Comparison of ENCODE assay signal across 18 cellular contexts in genomic region chr10:53422223-53422888, GRCh38.
DNase-seq lines count a peak whose midpoint lies in the region; ATAC-seq and TF ChIP-seq lines count a peak whose summit lies in the region.
"Had no signal": no experiment of that assay in that cellular context is flagged by ENCODE, and none has a peak within 500 bp of the region (broad histone marks: within the 10 kb centered on the region; RNA-seq: fewer than 3 reads in every experiment).

No MANE protein-coding gene starts in this region.

- H3K4me1 ChIP-seq in HUES64 (ENCODE audit: insufficient read depth, low read length) (no peaks in the 10 kb centered on the region; the same call in 1 of the 2 replicates), endodermal cell (ENCODE audit: control insufficient read depth, insufficient read depth, low read length) (no peaks in the 10 kb centered on the region)
- H3K4me1 ChIP-seq: BLaER1 treated with 17β-estradiol and CSF1 and Interleukin-3, amounts not matched to agents 10 nM and 100 nM had no signal

- H3K27me3 Mint-ChIP-seq in endodermal cell (ENCODE audit: insufficient read depth) (no peaks in the 10 kb centered on the region), nephron progenitor cell (ENCODE audit: low read depth, poor library complexity) (no peaks in the 10 kb centered on the region)

- H3K27ac ChIP-seq in HUES64 (ENCODE audit: low read depth, low read length), result peak overlapping the region; percentile 32; the same call in 1 of the 2 replicates
- H3K27ac ChIP-seq in endodermal cell (ENCODE audit: low read depth, low read length), result peak overlapping the region; percentile 36
- H3K27ac ChIP-seq: 22Rv1; BLaER1 treated with 17β-estradiol and CSF1 and Interleukin-3, amounts not matched to agents 10 nM and 100 nM; GM23248 had no signal

- H3K4me3 ChIP-seq in HUES64 (ENCODE audit: low read length), result no peak overlapping the region
- no peak overlapping the region for H3K4me3 ChIP-seq in endodermal cell (ENCODE audit: low read length)
- H3K4me3 ChIP-seq: BLaER1 treated with 17β-estradiol and CSF1 and Interleukin-3, amounts not matched to agents 10 nM and 100 nM; GM12878; GM23248; K562 had no signal

- H3K36me3 Mint-ChIP-seq in endodermal cell (ENCODE audit: low read depth) (peaks cover 4% of the 10 kb centered on the region), nephron progenitor cell (ENCODE audit: low read depth) (no peaks in the 10 kb centered on the region)
- H3K36me3 Mint-ChIP-seq: CD8-positive, alpha-beta T cell had no signal

- peaks cover 20% of the 10 kb centered on the region for H3K9me3 ChIP-seq in HUES64 (ENCODE audit: insufficient read depth, low read depth, low read length)
- peaks cover 43% of the 10 kb centered on the region for H3K9me3 ChIP-seq in endodermal cell (ENCODE audit: control insufficient read depth, low read length)
- H3K9me3 ChIP-seq: BLaER1 treated with 17β-estradiol and CSF1 and Interleukin-3, amounts not matched to agents 10 nM and 100 nM had no signal

- H3K9ac ChIP-seq in HUES64 (ENCODE audit: low read depth, low read length), result no peak overlapping the region
- no peak overlapping the region for H3K9ac ChIP-seq in endodermal cell (ENCODE audit: extremely low read depth, low read length, poor library complexity, severe bottlenecking)
- H3K9ac ChIP-seq: BLaER1 treated with 17β-estradiol and CSF1 and Interleukin-3, amounts not matched to agents 10 nM and 100 nM; GM23248 had no signal

- TF ChIP-seq CTCF in endodermal cell (conservative IDR thresholded peaks at IDR 0.05) (peak; percentile 58), nephron progenitor cell (IDR thresholded peaks at IDR 0.05) (no peak)

- peaks cover 4% of the 10 kb centered on the region for H3K4me1 Mint-ChIP-seq in endodermal cell
- peaks cover 10% of the 10 kb centered on the region for H3K4me1 Mint-ChIP-seq in nephron progenitor cell

- DNase-seq in ELF-1 (ENCODE audit: low read depth, low spot score) (peak; percentile 69), endodermal cell (peak; percentile 45), nephron progenitor cell (no peak)
- DNase-seq in activated effector memory CD4-positive, alpha-beta T cell treated with anti-CD3 and anti-CD28 coated beads, Interleukin-2, amount 50 U/mL, for 16 hours, result no peak
- DNase-seq: Calu3; CD8-positive, alpha-beta T cell; DMS79 treated with DMSO at 0.1 percent for 48 hours; GM23248; H7; IMR-90 had no signal

- H3K27ac Mint-ChIP-seq in endodermal cell, result no peak overlapping the region
- peak overlapping the region; percentile 33 for H3K27ac Mint-ChIP-seq in nephron progenitor cell
- H3K27ac Mint-ChIP-seq: CD8-positive, alpha-beta T cell had no signal

- no peak for ATAC-seq in GM18867 (IDR thresholded peaks at IDR 0.05; ENCODE audit: unreplicated experiment)
- ATAC-seq in HG03108 (IDR thresholded peaks at IDR 0.05; ENCODE audit: unreplicated experiment), result no peak
- no peak for ATAC-seq in HG02678 (IDR thresholded peaks at IDR 0.05; ENCODE audit: unreplicated experiment)
- ATAC-seq: CD8-positive, alpha-beta T cell; GM12878; K562 had no signal

- H3K36me3 ChIP-seq in HUES64 (ENCODE audit: insufficient read depth, low read length) (no peaks in the 10 kb centered on the region; the same call in 1 of the 2 replicates), endodermal cell (ENCODE audit: control insufficient read depth, insufficient read depth, low read length) (no peaks in the 10 kb centered on the region)
- H3K36me3 ChIP-seq: BLaER1 treated with 17β-estradiol and CSF1 and Interleukin-3, amounts not matched to agents 10 nM and 100 nM had no signal

- H3K9me3 Mint-ChIP-seq in endodermal cell (peaks cover 27% of the 10 kb centered on the region), nephron progenitor cell (peaks cover 16% of the 10 kb centered on the region)

- H3K4me3 Mint-ChIP-seq in endodermal cell, result no peak overlapping the region
- no peak overlapping the region for H3K4me3 Mint-ChIP-seq in nephron progenitor cell
- H3K4me3 Mint-ChIP-seq: CD8-positive, alpha-beta T cell had no signal

- WGBS in HUES64, result 77% methylated on average over 5 of the region's 5 CpGs
- WGBS in endodermal cell (ENCODE audit: insufficient coverage in 1 of 2, insufficient read length in 1 of 2), 2 experiments, result 73 to 88% methylated on average over 3 to 5 of the region's 5 CpGs

- H3K27me3 ChIP-seq in HUES64 (ENCODE audit: insufficient read depth, low read length) (no peaks in the 10 kb centered on the region), endodermal cell (ENCODE audit: control insufficient read depth, insufficient read depth, low read length, poor library complexity, severe bottlenecking) (no peaks in the 10 kb centered on the region)
- H3K27me3 ChIP-seq: BLaER1 treated with 17β-estradiol and CSF1 and Interleukin-3, amounts not matched to agents 10 nM and 100 nM had no signal

Comparison
In these comparisons a context has a peak if more than half of its experiments do, and no peak if none do; other contexts are left out.
1. DNase-seq: peak in ELF-1 (single experiment) and endodermal cell (single experiment); none in nephron progenitor cell (single experiment) and activated effector memory CD4-positive, alpha-beta T cell treated with anti-CD3 and anti-CD28 coated beads, Interleukin-2, amount 50 U/mL, for 16 hours (single experiment).